In genomic region chr7:3923307-3923918, GRCh38 we compare ENCODE assay signal across 26 cellular contexts.
"Had no signal": no experiment of that assay in that cellular context is flagged by ENCODE, and none has a peak within 500 bp of the region (broad histone marks: within the 10 kb centered on the region; RNA-seq: fewer than 3 reads in every experiment).

No MANE protein-coding gene starts in this region.

- H3K9me3 ChIP-seq: prostate gland, sigmoid colon, stomach, thoracic aorta, vagina had no signal

- H3K4me2 ChIP-seq: neural progenitor cell had no signal

- H3K79me2 ChIP-seq: hepatocyte, parathyroid adenoma had no signal

- DNase-seq: effector CD4-positive, alpha-beta T cell; endodermal cell; erythroblast; foreskin keratinocyte; head of caudate nucleus; kidney; left cardiac atrium; left ventricle myocardium superior; mammary epithelial cell; occipital lobe; sigmoid colon; stimulated activated CD4-positive, alpha-beta T cell treated with anti-CD3 and anti-CD28 coated beads, Interleukin-12 subunit alpha, Interleukin-12 subunit beta, amount 100 ng/mL, for 4 hours; stimulated activated naive CD4-positive, alpha-beta T cell; stomach; substantia nigra; trophoblast cell had no signal

- H3K4me1 ChIP-seq: foreskin keratinocyte, parathyroid adenoma, prostate gland, stomach had no signal

- H3K27ac Mint-ChIP-seq: natural killer cell treated with Interleukin-12 subunit alpha and Interleukin-12 subunit beta and Interleukin-15 and Interleukin-18, amount 100 ng/mL, for 72 hours had no signal

- ATAC-seq: foreskin keratinocyte; natural killer cell treated with Interleukin-12 subunit alpha and Interleukin-12 subunit beta and Interleukin-15 and Interleukin-18, amount 100 ng/mL, for 72 hours had no signal

- H3K27me3 ChIP-seq: foreskin keratinocyte, hepatocyte, neural progenitor cell, sigmoid colon, vagina had no signal

- H3K36me3 Mint-ChIP-seq: natural killer cell treated with Interleukin-12 subunit alpha and Interleukin-12 subunit beta and Interleukin-15 and Interleukin-18, amount 100 ng/mL, for 72 hours had no signal

- H3K9ac ChIP-seq: neural progenitor cell, parathyroid adenoma had no signal

- H3K4me3 Mint-ChIP-seq: endodermal cell; mesothelial cell of epicardium; natural killer cell treated with Interleukin-12 subunit alpha and Interleukin-12 subunit beta and Interleukin-15 and Interleukin-18, amount 100 ng/mL, for 72 hours; neural progenitor cell had no signal

- H3K4me3 ChIP-seq: coronary artery, hepatocyte, neural progenitor cell, prostate gland, sigmoid colon, skin epidermis, stomach, thoracic aorta, vagina had no signal

- H3K27ac ChIP-seq: coronary artery, foreskin keratinocyte, hepatocyte, neural progenitor cell, parathyroid adenoma, prostate gland, sigmoid colon, skin epidermis, stomach, thoracic aorta, vagina had no signal

- H3K9me3 Mint-ChIP-seq: natural killer cell treated with Interleukin-12 subunit alpha and Interleukin-12 subunit beta and Interleukin-15 and Interleukin-18, amount 100 ng/mL, for 72 hours had no signal

- H3K36me3 ChIP-seq: neural progenitor cell, prostate gland, sigmoid colon, stomach, thoracic aorta, vagina had no signal

- H2AFZ ChIP-seq: hepatocyte, neural progenitor cell, parathyroid adenoma had no signal
